11 cellular contexts compared by ENCODE assay signal in the genomic region with DNA sequence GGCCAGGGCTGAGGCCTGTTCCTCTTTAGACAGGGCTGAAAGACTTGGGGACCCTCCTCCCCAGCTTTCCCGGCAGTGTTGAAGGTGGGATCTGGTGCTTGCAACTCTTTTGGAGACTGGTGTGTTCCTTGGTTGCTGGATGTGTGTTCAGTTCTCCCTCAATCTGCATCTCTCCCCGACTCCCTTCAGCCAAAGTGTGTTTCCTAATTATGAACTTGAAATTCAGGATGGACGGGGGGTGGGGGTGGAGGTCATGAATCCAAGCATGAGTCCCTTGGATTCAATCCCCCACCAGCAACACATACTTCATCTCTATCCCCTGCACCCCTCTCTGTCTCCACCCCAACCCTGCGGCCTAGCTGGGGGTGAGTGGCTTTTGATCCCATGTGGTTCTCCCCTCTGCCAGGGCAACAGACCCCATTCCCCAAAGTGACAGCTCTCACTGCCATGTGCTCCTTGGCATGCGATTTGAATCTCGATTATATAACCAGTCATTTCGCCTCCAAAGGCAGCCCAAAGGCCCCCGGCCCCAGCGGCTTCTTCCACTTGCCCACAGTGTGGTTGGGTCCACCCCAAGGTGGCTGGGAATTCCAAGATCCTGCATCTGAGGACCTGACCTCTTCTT. TPM values are rescaled to one million over a fixed set of nuclear protein-coding genes. Genes with fewer than 3 reads are reported as not detected.
DNase-seq lines count a peak whose midpoint lies in the region; ATAC-seq and TF ChIP-seq lines count a peak whose summit lies in the region.
"Had no signal": no experiment of that assay in that cellular context is flagged by ENCODE, and none has a peak within 500 bp of the region (broad histone marks: within the 10 kb centered on the region; RNA-seq: fewer than 3 reads in every experiment).

No MANE protein-coding gene starts in this region.

- H3K4me3 Mint-ChIP-seq in activated T-cell treated with anti-CD3 and anti-CD28 coated beads, Interleukin-2, amount 50 U/mL, for 4 hours = peak overlapping the region; percentile 61

- peak overlapping the region; percentile 91 for H3K4me2 ChIP-seq in mesendoderm (ENCODE audit: low read length)

- H3K4me1 Mint-ChIP-seq in activated T-cell treated with anti-CD3 and anti-CD28 coated beads, Interleukin-2, amount 50 U/mL, for 4 hours (ENCODE audit: low read depth) = peaks cover 6% of the 10 kb centered on the region

- H3K27me3 Mint-ChIP-seq in activated T-cell treated with anti-CD3 and anti-CD28 coated beads, Interleukin-2, amount 50 U/mL, for 4 hours (ENCODE audit: low read depth) = peaks cover 9% of the 10 kb centered on the region

- H3K9me3 ChIP-seq in tibial nerve = no peaks in the 10 kb centered on the region
- H3K9me3 ChIP-seq: neutrophil had no signal

- no peaks in the 10 kb centered on the region for H3K79me2 ChIP-seq in mesendoderm (ENCODE audit: control insufficient read depth, insufficient read depth, low read length)

- no peak overlapping the region for H2AK5ac ChIP-seq in mesendoderm (ENCODE audit: low read length)

- H3K4me1 ChIP-seq in mesendoderm (ENCODE audit: control insufficient read depth, low read depth, low read length) (no peaks in the 10 kb centered on the region), tibial nerve (peaks cover 0 to 88% (median 50%) of the 10 kb centered on the region in 4 donors)

- H3K9ac ChIP-seq in mesendoderm (ENCODE audit: low read length) = peak overlapping the region; percentile 70

- H4K8ac ChIP-seq in mesendoderm (ENCODE audit: low read depth, low read length) = no peak overlapping the region

- no peaks in the 10 kb centered on the region for H3K27me3 ChIP-seq in mesendoderm (ENCODE audit: insufficient read depth, low read length, poor library complexity)
- H3K27me3 ChIP-seq in tibial nerve = no peaks in the 10 kb centered on the region

- no peak overlapping the region for H2BK5ac ChIP-seq in mesendoderm (ENCODE audit: low read length)

- H3K56ac ChIP-seq in mesendoderm (ENCODE audit: low read length) = peak overlapping the region; percentile 82

- in situ Hi-C loops in T47D (cut with HindIII; ENCODE audit: low pct_unique_long_range_greater_than_20kb, low sequenced_read_pairs) = no loop called here

- no peak for TF ChIP-seq CTCF in tibial nerve (IDR thresholded peaks at IDR 0.05)

- H3K79me1 ChIP-seq in mesendoderm (ENCODE audit: low read length) = no peaks in the 10 kb centered on the region

- H3K36me3 Mint-ChIP-seq in activated T-cell treated with anti-CD3 and anti-CD28 coated beads, Interleukin-2, amount 50 U/mL, for 4 hours (ENCODE audit: insufficient read depth) = no peaks in the 10 kb centered on the region

- no peak overlapping the region for H2BK120ac ChIP-seq in mesendoderm (ENCODE audit: low read depth, low read length)

- no peak for ATAC-seq in activated T-cell treated with anti-CD3 and anti-CD28 coated beads, Interleukin-2, amount 50 U/mL, for 4 hours

- H3K4ac ChIP-seq in mesendoderm (ENCODE audit: low read depth, low read length) = no peak overlapping the region

- no peaks in the 10 kb centered on the region for H3K9me3 Mint-ChIP-seq in activated T-cell treated with anti-CD3 and anti-CD28 coated beads, Interleukin-2, amount 50 U/mL, for 4 hours

- no peak overlapping the region for H3K4me3 ChIP-seq in mesendoderm (ENCODE audit: low read length)
- peak overlapping the region in 3 of 4 donors; percentile 78 to 95 (median 89) for H3K4me3 ChIP-seq in tibial nerve

- H3K27ac ChIP-seq in mesendoderm (ENCODE audit: low read depth, low read length) = no peak overlapping the region
- H3K27ac ChIP-seq in tibial nerve = peak overlapping the region; percentile 84 to 99 (median 90)
- H3K27ac ChIP-seq: C4-2B, neutrophil had no signal

- H3K18ac ChIP-seq in mesendoderm (ENCODE audit: low read length) = peak overlapping the region; percentile 15

- H4K5ac ChIP-seq in mesendoderm (ENCODE audit: low read length) = no peak overlapping the region

- TF ChIP-seq EP300 in tibial nerve (IDR thresholded peaks at IDR 0.05) = no peak

- WGBS in mesendoderm (ENCODE audit: extremely low coverage, insufficient coverage, low lambda C conversion rate) = no CpG with 5 or more reads among the region's 9 CpGs
- WGBS in tibial nerve, 2 donors = 34 to 36% methylated on average over 9 of the region's 9 CpGs

- no peak overlapping the region for H3K23ac ChIP-seq in mesendoderm (ENCODE audit: low read length)

- TF ChIP-seq POLR2A in tibial nerve (IDR thresholded peaks at IDR 0.05) = no peak

- H3K36me3 ChIP-seq in mesendoderm (ENCODE audit: control insufficient read depth, insufficient read depth, low read length) = no peaks in the 10 kb centered on the region
- H3K36me3 ChIP-seq in tibial nerve = no peaks in the 10 kb centered on the region
- H3K36me3 ChIP-seq: neutrophil had no signal

- DNase-seq in activated T-cell treated with anti-CD3 and anti-CD28 coated beads, Interleukin-2, amount 50 U/mL, for 4 hours = no peak
- no peak for DNase-seq in activated T-cell treated with anti-CD3 and anti-CD28 coated beads, Interleukin-2, amount 50 U/mL, for 1 hour
- DNase-seq in T47D (ENCODE audit: low read depth in 1 of 2, low spot score in 1 of 2) = peak; percentile 77 to 86
- DNase-seq in mesendoderm = no peak
- DNase-seq in tibial nerve (ENCODE audit: low spot score in 2 of 2) = no peak
- no peak for DNase-seq in NCI-H2081 treated with DMSO at 0.1 percent for 48 hours (lab: John Stamatoyannopoulos, UW)
- no peak for DNase-seq in HT-29 (ENCODE audit: low spot score)
- DNase-seq in cerebellar nuclear complex (lab: John Stamatoyannopoulos, UW) = no peak
- DNase-seq: activated gamma-delta T cell treated with Interleukin-2 at 50 U/mL for 16 hours had no signal

- no peak overlapping the region for H2BK15ac ChIP-seq in mesendoderm (replicated peaks; ENCODE audit: low read depth)

RNA-seq across cellular contexts. Expression of a gene that starts 1.3 kb away (rescaled TPM):
- under 1 TPM; 0.29 to 0.57 (median 0.48) TPM for total RNA-seq in activated T-cell treated with anti-CD3 and anti-CD28 coated beads, Interleukin-2, amount 50 U/mL, for 4 hours
- 32.5 TPM for polyA plus RNA-seq in mesendoderm (2013, experiment 1 of 2)
- polyA plus RNA-seq in mesendoderm (2013, experiment 2 of 2) = 31.7 TPM
- 10 to 100 TPM; 41.0 to 80.7 (median 65.7) TPM for total RNA-seq in tibial nerve
- 326 and 391 TPM in 2 replicates for total RNA-seq in HT-29 (2014; rRNA removed; shearing (Covaris generic))

Comparison
In these comparisons a context has a peak if more than half of its experiments do, and no peak if none do; other contexts are left out.
1. DNase-seq: peak in T47D (2 of 2); none in activated T-cell treated with anti-CD3 and anti-CD28 coated beads, Interleukin-2, amount 50 U/mL, for 4 hours (single experiment), activated T-cell treated with anti-CD3 and anti-CD28 coated beads, Interleukin-2, amount 50 U/mL, for 1 hour (single experiment), mesendoderm (single experiment), tibial nerve (0 of 2), NCI-H2081 treated with DMSO at 0.1 percent for 48 hours (single experiment), HT-29 (single experiment) and cerebellar nuclear complex (0 of 2).
2. RNA of a gene that starts 1.3 kb away (total RNA-seq): 326 to 391 TPM in HT-29 and 41.0 to 80.7 TPM in tibial nerve; 0.29 to 0.57 TPM in activated T-cell treated with anti-CD3 and anti-CD28 coated beads, Interleukin-2, amount 50 U/mL, for 4 hours; every median in the first group is over 10 times any median in the second.